Comparison of ENCODE assay signal across 13 cellular contexts in the genomic region with DNA sequence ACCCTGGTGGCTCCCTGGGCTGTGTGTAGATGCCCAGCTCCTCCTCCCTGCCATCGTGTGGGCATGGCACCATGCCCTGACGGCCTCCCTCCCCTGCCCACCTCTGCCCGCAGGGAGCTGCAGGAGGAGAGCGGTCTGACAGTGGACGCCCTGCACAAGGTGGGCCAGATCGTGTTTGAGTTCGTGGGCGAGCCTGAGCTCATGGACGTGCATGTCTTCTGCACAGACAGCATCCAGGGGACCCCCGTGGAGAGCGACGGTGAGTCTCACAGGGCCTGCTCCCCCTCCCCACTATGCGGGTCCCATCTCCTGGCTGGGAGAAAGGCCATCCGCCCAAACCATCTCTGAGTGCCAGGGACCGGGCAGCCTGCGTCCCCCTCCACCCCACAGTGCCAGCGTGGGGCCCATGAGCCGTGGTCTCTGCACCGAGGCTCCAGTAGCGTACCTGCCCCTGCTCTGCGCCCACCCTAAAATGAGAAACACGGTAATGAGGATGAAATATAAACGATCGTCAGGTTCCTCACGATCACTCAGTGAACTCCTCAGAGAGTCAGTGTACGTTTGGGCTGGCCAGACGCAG. TPM values are rescaled to one million over a fixed set of nuclear protein-coding genes. Genes with fewer than 3 reads are reported as not detected.
DNase-seq lines count a peak whose midpoint lies in the region; ATAC-seq and TF ChIP-seq lines count a peak whose summit lies in the region.
"Had no signal": no experiment of that assay in that cellular context is flagged by ENCODE, and none has a peak within 500 bp of the region (broad histone marks: within the 10 kb centered on the region; RNA-seq: fewer than 3 reads in every experiment).

No MANE protein-coding gene starts in this region.

- POLR2A ChIA-PET in activated B cell treated with CpG ODN at 0.5 μM for 24 hours (lab: Charles Lee), result interaction anchor here (0.6 to 1.9 kb wide), 7 partner anchors 12 to 98 kb away, joined by 3 to 9 read pairs (median 3); no protein-coding TSS in a partner anchor

- TF ChIP-seq CTCF in natural killer cell (IDR thresholded peaks at IDR 0.05) (no peak), activated B cell treated with CpG ODN at 0.5 μM for 24 hours (IDR thresholded peaks at IDR 0.05) (no peak)

- H3K4me1 Mint-ChIP-seq in natural killer cell (peaks cover 15 to 36% of the 10 kb centered on the region in 2 donors), activated B cell treated with CpG ODN at 0.5 μM for 24 hours (peaks cover 48% of the 10 kb centered on the region), naive B cell (peaks cover 36 to 62% (median 57%) of the 10 kb centered on the region in 3 donors)
- H3K4me1 Mint-ChIP-seq in natural killer cell treated with Interleukin-12 subunit alpha and Interleukin-12 subunit beta and Interleukin-15 and Interleukin-18, amount 100 ng/mL, for 72 hours (ENCODE audit: low read depth in 2 of 2), result peaks cover 19 to 22% of the 10 kb centered on the region in 2 donors

- no peak for ATAC-seq in natural killer cell
- ATAC-seq in natural killer cell treated with Interleukin-12 subunit alpha and Interleukin-12 subunit beta and Interleukin-15 and Interleukin-18, amount 100 ng/mL, for 72 hours, result no peak
- ATAC-seq in activated B cell treated with CpG ODN at 0.5 μM for 24 hours (ENCODE audit: low read depth), result no peak
- no peak for ATAC-seq in naive B cell (ENCODE audit: low read depth in 2 of 2)

- DNase-seq in natural killer cell (no peak), activated B cell treated with CpG ODN at 0.5 μM for 24 hours (no peak), naive B cell (no peak), GM03348 (ENCODE audit: low spot score) (no peak), NCI-H69 (lab: John Stamatoyannopoulos, UW) (no peak), G401 (ENCODE audit: low spot score) (no peak)
- no peak for DNase-seq in natural killer cell treated with Interleukin-12 subunit alpha and Interleukin-12 subunit beta and Interleukin-15 and Interleukin-18, amount 100 ng/mL, for 72 hours (ENCODE audit: low spot score)
- no peak for DNase-seq in activated effector memory CD4-positive, alpha-beta T cell treated with anti-CD3 and anti-CD28 coated beads, Interleukin-2, amount 50 U/mL, for 16 hours
- DNase-seq: activated CD4-positive, alpha-beta T cell treated with anti-CD3 and anti-CD28 coated beads for 48 hours; islet precursor cell; NCI-H1694 treated with DMSO at 0.1 percent for 48 hours; NCI-H446; stimulated activated naive CD4-positive, alpha-beta T cell had no signal

- H3K27ac Mint-ChIP-seq in natural killer cell (no peak overlapping the region), activated B cell treated with CpG ODN at 0.5 μM for 24 hours (peak overlapping the region; percentile 30), naive B cell (peak overlapping the region in 5 of 6 donors; percentile 38 to 90 (median 72))
- H3K27ac Mint-ChIP-seq in natural killer cell treated with Interleukin-12 subunit alpha and Interleukin-12 subunit beta and Interleukin-15 and Interleukin-18, amount 100 ng/mL, for 72 hours, result peak overlapping the region in 1 of 2 donors; percentile 74

- H3K4me3 Mint-ChIP-seq in natural killer cell, result peak overlapping the region; percentile 85
- H3K4me3 Mint-ChIP-seq in natural killer cell treated with Interleukin-12 subunit alpha and Interleukin-12 subunit beta and Interleukin-15 and Interleukin-18, amount 100 ng/mL, for 72 hours, result no peak overlapping the region
- no peak overlapping the region for H3K4me3 Mint-ChIP-seq in activated B cell treated with CpG ODN at 0.5 μM for 24 hours
- H3K4me3 Mint-ChIP-seq in naive B cell, result peak overlapping the region in 1 of 8 donors; percentile 42

- CTCF ChIA-PET in activated B cell treated with CpG ODN at 0.5 μM for 24 hours (lab: Charles Lee), result interaction anchor here (1.5 to 2.9 kb wide), 3 partner anchors 9 to 98 kb away, joined by 3 to 16 read pairs (median 6); no protein-coding TSS in a partner anchor

- no peaks in the 10 kb centered on the region for H3K9me3 Mint-ChIP-seq in natural killer cell
- no peaks in the 10 kb centered on the region for H3K9me3 Mint-ChIP-seq in natural killer cell treated with Interleukin-12 subunit alpha and Interleukin-12 subunit beta and Interleukin-15 and Interleukin-18, amount 100 ng/mL, for 72 hours
- H3K9me3 Mint-ChIP-seq in activated B cell treated with CpG ODN at 0.5 μM for 24 hours, result no peaks in the 10 kb centered on the region
- H3K9me3 Mint-ChIP-seq in naive B cell, result no peaks in the 10 kb centered on the region

- H3K27me3 Mint-ChIP-seq in natural killer cell (ENCODE audit: low read depth in 2 of 2), result no peaks in the 10 kb centered on the region
- H3K27me3 Mint-ChIP-seq in natural killer cell treated with Interleukin-12 subunit alpha and Interleukin-12 subunit beta and Interleukin-15 and Interleukin-18, amount 100 ng/mL, for 72 hours, result no peaks in the 10 kb centered on the region
- no peaks in the 10 kb centered on the region for H3K27me3 Mint-ChIP-seq in activated B cell treated with CpG ODN at 0.5 μM for 24 hours
- no peaks in the 10 kb centered on the region for H3K27me3 Mint-ChIP-seq in naive B cell

- intact Hi-C loops in natural killer cell (cut with micrococcal nuclease) (loop anchor here (5.0 to 10.0 kb wide), 3 partner anchors 97 to 675 kb away; a partner anchor contains a TSS), activated B cell treated with CpG ODN at 0.5 μM for 24 hours (cut with micrococcal nuclease) (loop anchor here (1.0 kb wide), 1 partner anchor 9 kb away; no protein-coding TSS in a partner anchor)

- in situ Hi-C loops in G401 (cut with HindIII; ENCODE audit: low sequenced_read_pairs), result no loop called here

- H3K36me3 Mint-ChIP-seq in natural killer cell (no peaks in the 10 kb centered on the region), activated B cell treated with CpG ODN at 0.5 μM for 24 hours (ENCODE audit: low read depth) (peaks cover 35% of the 10 kb centered on the region), naive B cell (no peaks in the 10 kb centered on the region)
- H3K36me3 Mint-ChIP-seq in natural killer cell treated with Interleukin-12 subunit alpha and Interleukin-12 subunit beta and Interleukin-15 and Interleukin-18, amount 100 ng/mL, for 72 hours, result no peaks in the 10 kb centered on the region

RNA-seq across cellular contexts. Expression of a gene that starts 7.8 kb away (rescaled TPM):
- total RNA-seq in natural killer cell, result 10 to 100 TPM; 17.9 to 19.2 (median 18.2) TPM
- total RNA-seq in natural killer cell treated with Interleukin-12 subunit alpha and Interleukin-12 subunit beta and Interleukin-15 and Interleukin-18, amount 100 ng/mL, for 72 hours, result 10 to 100 TPM; 31.7 to 65.2 TPM
- 38.0 and 42.6 TPM in 2 replicates for total RNA-seq in activated B cell treated with CpG ODN at 0.5 μM for 24 hours
- 10 to 100 TPM; 50.8 to 78.8 (median 59.4) TPM for polyA plus RNA-seq in naive B cell (ENCODE audit: low read depth in 6 of 6)
- total RNA-seq in G401 (2014; rRNA removed; shearing (Covaris generic)), result 31.4 and 37.8 TPM in 2 replicates

RNA-seq across cellular contexts. Expression of a gene that starts 7.8 kb away (rescaled TPM):
- total RNA-seq in natural killer cell, result 10 to 100 TPM in 2 of 3 donors, 1 to 10 TPM in 1; 7.9 to 12.0 (median 10.0) TPM
- 10 to 100 TPM; 30.0 to 34.5 TPM for total RNA-seq in natural killer cell treated with Interleukin-12 subunit alpha and Interleukin-12 subunit beta and Interleukin-15 and Interleukin-18, amount 100 ng/mL, for 72 hours
- total RNA-seq in activated B cell treated with CpG ODN at 0.5 μM for 24 hours, result 35.3 and 36.5 TPM in 2 replicates
- 10 to 100 TPM; 29.2 to 64.2 (median 46.1) TPM for polyA plus RNA-seq in naive B cell (ENCODE audit: low read depth in 6 of 6)
- total RNA-seq in G401 (2014; rRNA removed; shearing (Covaris generic)), result 57.5 and 57.8 TPM in 2 replicates

RNA-seq across cellular contexts. Expression of a gene that starts 17.1 kb away (rescaled TPM):
- total RNA-seq in natural killer cell (10 to 100 TPM; 53.6 to 81.2 (median 77.4) TPM), activated B cell treated with CpG ODN at 0.5 μM for 24 hours (54.6 and 65.7 TPM in 2 replicates)
- 10 to 100 TPM; 39.5 to 79.4 TPM for total RNA-seq in natural killer cell treated with Interleukin-12 subunit alpha and Interleukin-12 subunit beta and Interleukin-15 and Interleukin-18, amount 100 ng/mL, for 72 hours
- polyA plus RNA-seq in naive B cell (ENCODE audit: low read depth in 6 of 6), result 100 to 1,000 TPM; 109 to 209 (median 158) TPM
- 77.8 and 163 TPM in 2 replicates for total RNA-seq in G401 (2014; rRNA removed; shearing (Covaris generic))

Comparison
In these comparisons a context has a peak if more than half of its experiments do, and no peak if none do; other contexts are left out.
1. H3K27ac Mint-ChIP-seq: peak in activated B cell treated with CpG ODN at 0.5 μM for 24 hours (single experiment) and naive B cell (5 of 6); none in natural killer cell (0 of 2).